In the genomic region with DNA sequence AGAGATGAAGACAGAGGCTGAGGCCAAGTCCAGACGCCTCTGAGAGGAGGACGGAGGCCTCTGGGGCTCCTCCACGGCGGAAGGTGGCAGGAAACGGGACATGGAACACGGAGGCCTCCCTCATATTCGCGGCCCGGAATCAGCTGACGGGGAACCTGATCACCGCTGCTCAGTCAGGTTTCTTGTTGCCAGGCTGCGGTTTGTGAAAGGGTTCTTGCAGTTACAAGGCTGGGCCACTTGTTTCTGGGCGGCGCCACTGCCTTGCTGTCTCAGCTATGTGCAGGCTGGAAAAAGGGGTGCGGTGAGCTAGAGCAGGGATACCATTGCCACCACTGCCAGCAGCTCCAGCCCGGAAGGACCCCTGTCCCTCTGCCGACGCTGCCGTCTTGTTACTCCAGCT, we compare ENCODE assay signal across 9 cellular contexts. TPM values are rescaled to one million over a fixed set of nuclear protein-coding genes. Genes with fewer than 3 reads are reported as not detected.
DNase-seq lines count a peak whose midpoint lies in the region; ATAC-seq and TF ChIP-seq lines count a peak whose summit lies in the region.
"Had no signal": no experiment of that assay in that cellular context is flagged by ENCODE, and none has a peak within 500 bp of the region (broad histone marks: within the 10 kb centered on the region; RNA-seq: fewer than 3 reads in every experiment).

No MANE protein-coding gene starts in this region.

- H3K79me2 ChIP-seq in H9 (ENCODE audit: insufficient read depth, low read length), result no peaks in the 10 kb centered on the region

- H4K91ac ChIP-seq in H9 (ENCODE audit: insufficient read length, low read depth, low read length), result no peak overlapping the region

- no peaks in the 10 kb centered on the region for H3K36me3 ChIP-seq in left lung

- H3K27ac Mint-ChIP-seq in H9, result 0 out of 7 replicates have a peak overlapping the region, but pooled peaks of 1 of the 3 experiments have one; percentile 52

- H3T11ph ChIP-seq in H9 (ENCODE audit: low read length), result no peak overlapping the region

- H2BK5ac ChIP-seq in H9 (ENCODE audit: insufficient read length, low read length), result no peak overlapping the region

- H4K20me1 ChIP-seq in H9 (ENCODE audit: control insufficient read depth, insufficient read depth, insufficient read length), result no peaks in the 10 kb centered on the region

- H3K23ac ChIP-seq in H9 (ENCODE audit: insufficient read length, low read depth, low read length), result no peak overlapping the region

- no peak overlapping the region for H2BK20ac ChIP-seq in H9 (ENCODE audit: low read depth, low read length, poor library complexity, severe bottlenecking)

- no peaks in the 10 kb centered on the region for H3K4me1 ChIP-seq in H9 (ENCODE audit: insufficient read depth, low read length)
- H3K4me1 ChIP-seq in left lung, result no peaks in the 10 kb centered on the region

- H4K5ac ChIP-seq in H9 (ENCODE audit: insufficient read length, low read depth, low read length), result no peak overlapping the region

- no peak overlapping the region for H2AK5ac ChIP-seq in H9 (ENCODE audit: insufficient read length, low read length)

- H3K18ac ChIP-seq in H9 (ENCODE audit: insufficient read length, low read depth, low read length), result peak overlapping the region; percentile 58

- H3K4ac ChIP-seq in H9 (ENCODE audit: low read depth, low read length), result no peak overlapping the region

- peak overlapping the region; percentile 28 to 57; a peak in 3 of 5 replicates for H3K4me3 Mint-ChIP-seq in H9

- peak overlapping the region; percentile 95 for H2AFZ ChIP-seq in H9 (ENCODE audit: low read length)

- H3K27me3 ChIP-seq in H9 (ENCODE audit: insufficient read depth, low read length) (no peaks in the 10 kb centered on the region), left lung (no peaks in the 10 kb centered on the region)

- no peak overlapping the region for H2BK120ac ChIP-seq in H9 (ENCODE audit: low read depth, low read length, poor library complexity, severe bottlenecking)

- peak; percentile 76 for ATAC-seq in left lung
- no peak for ATAC-seq in HG02973 (IDR thresholded peaks at IDR 0.05; ENCODE audit: unreplicated experiment)

- H2BK12ac ChIP-seq in H9 (ENCODE audit: insufficient read length, low read depth, low read length), result no peak overlapping the region

- H2BK15ac ChIP-seq in H9 (ENCODE audit: low read depth, low read length), result no peak overlapping the region

- H3K4me3 ChIP-seq in left lung, result no peak overlapping the region

- H3K79me1 ChIP-seq in H9 (ENCODE audit: insufficient read depth, low read depth, low read length, poor library complexity, severe bottlenecking), result no peaks in the 10 kb centered on the region

- WGBS in H9 (ENCODE audit: extremely low coverage, insufficient read length, low lambda C conversion rate), result no CpG with 5 or more reads among the region's 19 CpGs

- 0 out of 2 replicates have a peak overlapping the region, but pooled peaks have one; percentile 67 for H3K14ac ChIP-seq in H9 (ENCODE audit: insufficient read depth, low read length)

- intact Hi-C loops in left lung (cut with DNase I), result no loop called here

- H3K36me3 Mint-ChIP-seq in H9 (ENCODE audit: insufficient read depth in 1 of 3, low read depth in 3 of 3), result no peaks in the 10 kb centered on the region

- no peaks in the 10 kb centered on the region for H3K23me2 ChIP-seq in H9 (ENCODE audit: insufficient read length, low read depth, low read length, poor library complexity, severe bottlenecking)

- no peaks in the 10 kb centered on the region; the same call in 1 of the 2 replicates for H3K27me3 Mint-ChIP-seq in H9 (ENCODE audit: low read depth)

- TF ChIP-seq CTCF in H9 (conservative IDR thresholded peaks at IDR 0.05) (peak; percentile 77), left lung (IDR thresholded peaks at IDR 0.05) (no peak)

- H3K9ac ChIP-seq in H9 (ENCODE audit: extremely low read depth, insufficient read length, low read length), result no peak overlapping the region

- H3K9me3 ChIP-seq in H9 (ENCODE audit: control insufficient read depth, low read depth, low read length) (no peaks in the 10 kb centered on the region), left lung (no peaks in the 10 kb centered on the region)

- peak; percentile 36 for DNase-seq in EH (ENCODE audit: low read depth)
- peak; percentile 95 for DNase-seq in H9
- peak; percentile 33 for DNase-seq in SK-N-DZ (ENCODE audit: low spot score)
- peak in 1 of 2 donors; percentile 80 for DNase-seq in left lung
- no peak for DNase-seq in GF-D8 (lab: John Stamatoyannopoulos, UW)
- DNase-seq in activated CD8-positive, alpha-beta memory T cell treated with anti-CD3 and anti-CD28 coated beads for 24 hours, result no peak
- no peak for DNase-seq in stimulated activated naive CD4-positive, alpha-beta T cell (lab: John Stamatoyannopoulos, UW)

- H3K56ac ChIP-seq in H9 (ENCODE audit: insufficient read length, low read depth, low read length), result no peak overlapping the region

- H3K4me2 ChIP-seq in H9 (ENCODE audit: insufficient read depth, insufficient read length, low read length), result no peak overlapping the region

- no peak overlapping the region for H3K27ac ChIP-seq in H9 (ENCODE audit: insufficient read length, low read depth, low read length)
- no peak overlapping the region for H3K27ac ChIP-seq in left lung

- no peaks in the 10 kb centered on the region for H3K9me3 Mint-ChIP-seq in H9

- H3K4me1 Mint-ChIP-seq in H9, result peaks cover 11 to 20% of the 10 kb centered on the region in 2 experiments

- no peak overlapping the region for H4K8ac ChIP-seq in H9 (replicated peaks; ENCODE audit: insufficient read length, low read depth, low read length)

RNA-seq across cellular contexts. Expression of a gene that starts 10.0 kb away (rescaled TPM):
- total RNA-seq in H9 (2021) (not detected in 2 replicates), left lung (1 to 10 TPM; 1.8 to 9.5 TPM)
- not detected in 2 replicates for polyA plus RNA-seq in SK-N-DZ (2014; cell fraction: cytosol; rRNA removed)
- polyA plus RNA-seq in SK-N-DZ (2014; cell fraction: nucleus; rRNA removed), result not detected in 2 replicates

RNA-seq across cellular contexts. Expression of a gene that starts 27.5 kb away (rescaled TPM):
- total RNA-seq in H9 (2021), result 0.20 TPM in 1 of 2 replicates, not detected in the other
- not detected in 2 replicates for polyA plus RNA-seq in SK-N-DZ (2014; cell fraction: cytosol; rRNA removed)
- not detected in 2 replicates for polyA plus RNA-seq in SK-N-DZ (2014; cell fraction: nucleus; rRNA removed)
- total RNA-seq in left lung, result under 1 TPM; 0.55 to 0.71 TPM
- total RNA-seq: aorta had no signal

RNA-seq across cellular contexts. Expression of a gene that starts 35.5 kb away (rescaled TPM):
- not detected in 2 replicates for total RNA-seq in H9 (2021)
- not detected in 2 replicates for polyA plus RNA-seq in SK-N-DZ (2014; cell fraction: cytosol; rRNA removed)
- polyA plus RNA-seq in SK-N-DZ (2014; cell fraction: nucleus; rRNA removed), result not detected in 2 replicates
- total RNA-seq in left lung, result 1 to 10 TPM in 1 of 2 donors, not detected in 1; 1.5 TPM
- polyA plus RNA-seq: aorta had no signal

Comparison
In these comparisons a context has a peak if more than half of its experiments do, and no peak if none do; other contexts are left out.
1. DNase-seq: peak in EH (single experiment), H9 (single experiment) and SK-N-DZ (single experiment); none in GF-D8 (single experiment), activated CD8-positive, alpha-beta memory T cell treated with anti-CD3 and anti-CD28 coated beads for 24 hours (single experiment) and stimulated activated naive CD4-positive, alpha-beta T cell (0 of 6).